ENCODE assay signal across 23 cellular contexts in genomic region chr18:25896956-25897355, GRCh38.
"Had no signal": no experiment of that assay in that cellular context is flagged by ENCODE, and none has a peak within 500 bp of the region (broad histone marks: within the 10 kb centered on the region; RNA-seq: fewer than 3 reads in every experiment).

No MANE protein-coding gene starts in this region.

- H3K27me3 ChIP-seq: colonic mucosa, right lobe of liver, testis, transverse colon had no signal

- H3K36me3 Mint-ChIP-seq: activated naive CD4-positive, alpha-beta T cell treated with anti-CD3 and anti-CD28 coated beads, Interleukin-2, amount 50 U/mL, for 24 hours; natural killer cell; WTC11 had no signal

- H3K27ac ChIP-seq: colonic mucosa, hepatocyte, left ventricle myocardium inferior, right lobe of liver, testis, transverse colon had no signal

- H3K4me1 Mint-ChIP-seq: activated CD4-positive, alpha-beta memory T cell treated with anti-CD3 and anti-CD28 coated beads, Interleukin-2, amount 10 ng/mL, durations not matched to agents 7 days and 5 days; activated CD4-positive, alpha-beta T cell treated with anti-CD3 and anti-CD28 coated beads, Interleukin-2, amount 10 ng/mL, durations not matched to agents 7 days and 5 days; activated naive CD4-positive, alpha-beta T cell treated with anti-CD3 and anti-CD28 coated beads, Interleukin-2, amount 50 U/mL, for 24 hours; activated naive CD8-positive, alpha-beta T cell treated with anti-CD3 and anti-CD28 coated beads, Interleukin-2, amount 50 U/mL, for 24 hours had no signal

- H3K4me3 ChIP-seq: colonic mucosa, hepatocyte, left ventricle myocardium inferior, lung, right lobe of liver, testis, transverse colon had no signal

- H3K36me3 ChIP-seq: colonic mucosa, left ventricle myocardium inferior, right lobe of liver, transverse colon had no signal

- H3K27ac Mint-ChIP-seq: activated CD4-positive, alpha-beta memory T cell treated with anti-CD3 and anti-CD28 coated beads, Interleukin-2, amount 10 ng/mL, durations not matched to agents 7 days and 5 days; activated CD4-positive, alpha-beta T cell treated with anti-CD3 and anti-CD28 coated beads, Interleukin-2, amount 10 ng/mL, durations not matched to agents 7 days and 5 days; activated naive CD4-positive, alpha-beta T cell treated with anti-CD3 and anti-CD28 coated beads, Interleukin-2, amount 50 U/mL, for 24 hours; activated naive CD8-positive, alpha-beta T cell treated with anti-CD3 and anti-CD28 coated beads, Interleukin-2, amount 50 U/mL, for 24 hours; activated T-helper 17 cell treated with anti-CD3 and anti-CD28 coated beads, Interleukin-2, amount 50 U/mL, for 72 hours; natural killer cell; WTC11 had no signal

- H3K9me3 ChIP-seq: colonic mucosa, right lobe of liver, testis had no signal

- DNase-seq: activated CD4-positive, alpha-beta memory T cell treated with anti-CD3 and anti-CD28 coated beads, Interleukin-2, amount 10 ng/mL, durations not matched to agents 7 days and 5 days; activated CD4-positive, alpha-beta T cell treated with anti-CD3 and anti-CD28 coated beads for 1 hour; activated CD4-positive, alpha-beta T cell treated with anti-CD3 and anti-CD28 coated beads, Interleukin-2, amount 10 ng/mL, durations not matched to agents 7 days and 5 days; activated gamma-delta T cell treated with Interleukin-2 at 50 U/mL for 16 hours; activated naive CD8-positive, alpha-beta T cell treated with anti-CD3 and anti-CD28 coated beads, Interleukin-2, amount 50 U/mL, for 24 hours; activated T-cell treated with anti-CD3 and anti-CD28 coated beads, Interleukin-2, amount 50 U/mL, for 4 hours; central memory CD4-positive, alpha-beta T cell; colonic mucosa; effector memory CD4-positive, alpha-beta T cell; islet precursor cell; left ventricle myocardium inferior; mesendoderm; natural killer cell; right lobe of liver; stimulated activated CD4-positive, alpha-beta T cell treated with anti-CD3 and anti-CD28 coated beads, Interleukin-2, amount 100 ng/mL, for 48 hours; stimulated activated naive CD8-positive, alpha-beta T cell treated with anti-CD3 and anti-CD28 coated beads, Interleukin-15, Interleukin-2, amounts not matched to agents 100 U/mL and 50 U/mL, for 24 hours; testis; transverse colon had no signal

- ATAC-seq: activated naive CD8-positive, alpha-beta T cell treated with anti-CD3 and anti-CD28 coated beads, Interleukin-2, amount 50 U/mL, for 24 hours; activated T-cell treated with anti-CD3 and anti-CD28 coated beads, Interleukin-2, amount 50 U/mL, for 4 hours; activated T-helper 17 cell treated with anti-CD3 and anti-CD28 coated beads, Interleukin-2, amount 50 U/mL, for 72 hours; stimulated activated naive CD8-positive, alpha-beta T cell treated with anti-CD3 and anti-CD28 coated beads, Interleukin-15, Interleukin-2, amounts not matched to agents 100 U/mL and 50 U/mL, for 24 hours; WTC11 had no signal

- H3K4me3 Mint-ChIP-seq: activated CD4-positive, alpha-beta memory T cell treated with anti-CD3 and anti-CD28 coated beads, Interleukin-2, amount 10 ng/mL, durations not matched to agents 7 days and 5 days; activated CD4-positive, alpha-beta T cell treated with anti-CD3 and anti-CD28 coated beads, Interleukin-2, amount 10 ng/mL, durations not matched to agents 7 days and 5 days; activated naive CD4-positive, alpha-beta T cell treated with anti-CD3 and anti-CD28 coated beads, Interleukin-2, amount 50 U/mL, for 24 hours; activated naive CD8-positive, alpha-beta T cell treated with anti-CD3 and anti-CD28 coated beads, Interleukin-2, amount 50 U/mL, for 24 hours; activated T-cell treated with anti-CD3 and anti-CD28 coated beads, Interleukin-2, amount 50 U/mL, for 4 hours; activated T-helper 17 cell treated with anti-CD3 and anti-CD28 coated beads, Interleukin-2, amount 50 U/mL, for 72 hours; natural killer cell; WTC11 had no signal

- H3K9me3 Mint-ChIP-seq: activated CD4-positive, alpha-beta memory T cell treated with anti-CD3 and anti-CD28 coated beads, Interleukin-2, amount 10 ng/mL, durations not matched to agents 7 days and 5 days; activated CD4-positive, alpha-beta T cell treated with anti-CD3 and anti-CD28 coated beads, Interleukin-2, amount 10 ng/mL, durations not matched to agents 7 days and 5 days; activated naive CD4-positive, alpha-beta T cell treated with anti-CD3 and anti-CD28 coated beads, Interleukin-2, amount 50 U/mL, for 24 hours; activated T-helper 17 cell treated with anti-CD3 and anti-CD28 coated beads, Interleukin-2, amount 50 U/mL, for 72 hours; natural killer cell had no signal
